8 cellular contexts compared by ENCODE assay signal in the genomic region with DNA sequence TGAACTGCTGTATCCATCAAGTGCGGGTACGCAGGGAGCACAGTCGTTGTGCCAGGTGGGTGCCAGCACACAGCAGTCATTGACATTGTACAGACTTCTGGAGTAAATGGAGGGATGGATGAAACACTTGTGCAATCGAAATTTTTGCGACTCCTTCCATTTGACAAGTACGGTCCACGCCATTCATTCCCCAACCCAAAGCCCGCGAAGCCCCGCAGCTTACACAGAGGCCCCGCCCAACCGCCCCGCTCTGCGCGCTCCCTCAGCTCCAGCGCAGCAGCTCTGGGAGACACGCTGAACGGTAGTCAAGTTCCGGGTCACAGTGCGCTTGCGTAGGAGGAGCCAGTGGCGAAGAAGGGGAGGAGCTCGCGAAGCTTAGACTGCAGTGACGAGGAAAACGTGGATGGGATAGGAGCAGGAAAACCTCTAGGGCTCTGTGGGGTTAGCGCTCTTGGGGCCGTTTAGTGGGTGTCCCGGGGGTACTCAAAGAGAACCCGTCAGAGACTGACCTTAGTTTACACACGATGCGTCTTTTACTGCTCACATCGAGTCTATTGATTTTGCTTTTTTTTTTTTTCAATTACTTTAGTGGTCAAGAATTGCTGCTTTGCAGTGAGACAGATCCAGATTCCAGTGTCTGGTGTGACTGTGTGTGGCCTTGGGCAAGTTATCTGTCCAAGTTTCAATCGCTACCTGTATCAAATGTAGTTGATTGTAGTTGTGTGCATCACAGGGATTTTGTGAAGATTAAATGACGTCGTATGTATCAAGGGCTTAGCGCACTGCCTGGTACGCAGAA. TPM values are rescaled to one million over a fixed set of nuclear protein-coding genes. Genes with fewer than 3 reads are reported as not detected.
DNase-seq lines count a peak whose midpoint lies in the region; TF ChIP-seq lines count a peak whose summit lies in the region.

No MANE protein-coding gene starts in this region.

- peaks cover 13% of the 10 kb centered on the region for H3K4me1 Mint-ChIP-seq in HFFc6 (ENCODE audit: low read depth)

- intact Hi-C loops in cardiac septum (cut with DNase I): loop anchor here (5.0 kb wide), 1 partner anchor 59 kb away; a partner anchor contains a TSS

- H3K36me3 Mint-ChIP-seq in HFFc6 (ENCODE audit: low read depth): peaks cover 9% of the 10 kb centered on the region; the same call in 1 of the 2 replicates

- H3K79me2 ChIP-seq in parathyroid adenoma: no peaks in the 10 kb centered on the region

- H3K27ac ChIP-seq in parathyroid adenoma (no peak overlapping the region), tibial nerve (no peak overlapping the region)

- DNase-seq in GM06990 (ENCODE audit: extremely low read depth, insufficient read length) (peak; percentile 87), HFFc6 (peak; percentile 69), NCI-H1092 (lab: John Stamatoyannopoulos, UW) (peak; percentile 94), SKM-1 treated with dmso at 0.1 percent for 144 hours (lab: John Stamatoyannopoulos, UW; ENCODE audit: unreplicated experiment) (peak; percentile 85), cardiac septum (ENCODE audit: low spot score) (peak; percentile 95), tibial nerve (ENCODE audit: low spot score in 2 of 2) (peak; percentile 59 to 79)
- DNase-seq in activated naive CD8-positive, alpha-beta T cell treated with anti-CD3 and anti-CD28 coated beads, Interleukin-2, amount 50 U/mL, for 16 hours (ENCODE audit: low read depth, low spot score): peak; percentile 78

- H3K27ac Mint-ChIP-seq in HFFc6: peak overlapping the region; percentile 83

- H3K27me3 ChIP-seq in GM06990 (replicated peaks; ENCODE audit: control insufficient read depth, insufficient read depth, low read length) (no peaks in the 10 kb centered on the region), parathyroid adenoma (ENCODE audit: control insufficient read depth, insufficient read depth, low read length) (no peaks in the 10 kb centered on the region), tibial nerve (peaks cover 0 to 6% of the 10 kb centered on the region in 2 donors)

- WGBS in tibial nerve, 2 donors: 11% methylated on average over 38 of the region's 38 CpGs

- peak overlapping the region; percentile 89 for H2AFZ ChIP-seq in parathyroid adenoma

- H3K27me3 Mint-ChIP-seq in HFFc6 (ENCODE audit: insufficient read depth): peaks cover 3% of the 10 kb centered on the region

- no peaks in the 10 kb centered on the region for H3K36me3 ChIP-seq in GM06990 (ENCODE audit: control insufficient read depth, insufficient read depth, low read length)
- H3K36me3 ChIP-seq in parathyroid adenoma (ENCODE audit: control insufficient read depth, insufficient read depth, low read length): no peaks in the 10 kb centered on the region
- no peaks in the 10 kb centered on the region for H3K36me3 ChIP-seq in tibial nerve

- peak overlapping the region; percentile 54 for H3K4me2 ChIP-seq in parathyroid adenoma (ENCODE audit: low read length)

- no peak overlapping the region for H3K9ac ChIP-seq in parathyroid adenoma

- peak overlapping the region; percentile 63 for H3K4me3 ChIP-seq in GM06990 (replicated peaks; ENCODE audit: low read depth, low read length)
- peak overlapping the region; percentile 41 for H3K4me3 ChIP-seq in parathyroid adenoma (ENCODE audit: low read depth, low read length)
- peak overlapping the region; percentile 15 to 57 (median 42) for H3K4me3 ChIP-seq in tibial nerve

- peak; percentile 10 to 37 for TF ChIP-seq EP300 in tibial nerve (IDR thresholded peaks at IDR 0.05)

- H3K9me3 ChIP-seq in parathyroid adenoma (ENCODE audit: control insufficient read depth, low read length) (no peaks in the 10 kb centered on the region), tibial nerve (no peaks in the 10 kb centered on the region)

- TF ChIP-seq CTCF in GM06990 (IDR thresholded peaks at IDR 0.05; ENCODE audit: insufficient read depth, low read length, poor library complexity, severe bottlenecking) (no peak), HFFc6 (IDR thresholded peaks at IDR 0.05) (no peak), parathyroid adenoma (IDR thresholded peaks at IDR 0.05) (no peak), tibial nerve (IDR thresholded peaks at IDR 0.05) (no peak)

- H3K4me3 Mint-ChIP-seq in HFFc6: peak overlapping the region; percentile 90

- TF ChIP-seq POLR2A in tibial nerve (IDR thresholded peaks at IDR 0.05): peak in 1 of 2 donors; percentile 30

- no peaks in the 10 kb centered on the region for H3K4me1 ChIP-seq in parathyroid adenoma
- peaks cover 0 to 11% (median 2%) of the 10 kb centered on the region in 4 donors for H3K4me1 ChIP-seq in tibial nerve

- peaks cover 13% of the 10 kb centered on the region; the same call in 1 of the 2 replicates for H3K9me3 Mint-ChIP-seq in HFFc6

RNA-seq across cellular contexts. Expression of a gene that starts 15.3 kb away (rescaled TPM):
- 10 to 100 TPM; 56.9 to 76.1 (median 71.2) TPM for total RNA-seq in HFFc6 (2021; fragmentation: NEBNext Ultra II Directional; extraction: Animal tissue kit (Norgen Biotek cat#: 25700))
- total RNA-seq in cardiac septum (32.3 TPM), tibial nerve (10 to 100 TPM; 10.4 to 25.5 (median 13.6) TPM)

RNA-seq across cellular contexts. Expression of a gene that starts 58.9 kb away (rescaled TPM):
- 10 to 100 TPM; 25.7 to 29.5 (median 25.9) TPM for total RNA-seq in HFFc6 (2021; fragmentation: NEBNext Ultra II Directional; extraction: Animal tissue kit (Norgen Biotek cat#: 25700))
- 7.6 TPM for total RNA-seq in cardiac septum
- 10 to 100 TPM; 11.8 to 16.7 (median 14.8) TPM for total RNA-seq in tibial nerve
